Comparison of ENCODE assay signal across 8 cellular contexts in the genomic region with DNA sequence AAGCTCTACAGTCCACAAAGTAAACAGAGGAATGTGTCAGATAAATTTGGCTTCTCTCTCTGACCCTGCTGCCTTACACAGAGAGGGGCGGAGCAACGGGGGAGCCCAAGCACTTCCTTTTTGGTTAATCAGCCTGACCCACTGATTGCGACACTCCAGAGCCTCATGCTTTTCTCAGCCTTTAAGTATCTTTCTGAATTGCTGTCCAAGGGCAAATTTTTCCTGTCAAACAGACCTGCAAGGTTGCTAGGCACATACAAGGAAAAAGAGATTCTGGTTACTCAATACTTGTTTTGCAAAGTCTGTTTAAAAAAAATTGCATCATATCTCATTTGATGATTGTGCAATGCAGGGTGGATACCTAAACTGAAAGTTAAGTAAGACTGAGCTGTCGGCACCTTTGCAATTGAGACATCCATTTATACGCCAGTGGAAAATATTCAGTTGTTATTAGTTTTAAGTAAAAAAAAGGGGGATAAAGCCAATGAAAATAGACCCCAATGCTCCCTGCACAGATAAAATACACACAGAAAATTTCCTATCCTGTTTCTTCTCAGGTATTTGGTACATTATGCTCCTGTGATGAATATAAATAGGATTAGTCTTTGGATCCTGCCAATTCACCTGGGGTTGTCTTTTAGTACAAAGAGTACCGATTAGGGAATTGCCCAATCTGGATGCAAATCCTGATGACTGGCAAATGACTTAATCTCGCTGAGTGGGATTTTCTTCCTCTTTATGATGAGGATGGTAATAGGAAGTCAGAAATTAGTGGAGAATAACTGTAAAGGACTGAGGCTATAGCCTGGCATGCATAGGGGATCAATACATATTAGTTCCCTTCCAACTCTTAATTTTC.
A peak's percentile ranks its signal among the peaks of the same experiment; 100 is the strongest.
DNase-seq lines count a peak whose midpoint lies in the region; ATAC-seq lines count a peak whose summit lies in the region.

No MANE protein-coding gene starts in this region.

- peaks cover 2% of the 10 kb centered on the region for H3K36me3 Mint-ChIP-seq in activated naive CD8-positive, alpha-beta T cell treated with anti-CD3 and anti-CD28 coated beads for 36 hours

- H3K27ac ChIP-seq in BLaER1: no peak overlapping the region
- peak overlapping the region; percentile 51 for H3K27ac ChIP-seq in right cardiac atrium (ENCODE audit: low read length)

- H3K9ac ChIP-seq in BLaER1: no peak overlapping the region

- DNase-seq in SKM-1 (lab: John Stamatoyannopoulos, UW; ENCODE audit: unreplicated experiment) (peak; percentile 98), right cardiac atrium (peak; percentile 92 to 96 (median 93))
- DNase-seq in activated naive CD8-positive, alpha-beta T cell treated with anti-CD3 and anti-CD28 coated beads for 36 hours: peak; percentile 68
- DNase-seq in stimulated activated CD4-positive, alpha-beta T cell treated with anti-CD3 and anti-CD28 coated beads, Interleukin-12 subunit alpha, Interleukin-12 subunit beta, amount 100 ng/mL, for 24 hours (ENCODE audit: low read depth in 2 of 2): peak; percentile 21 to 61

- H3K4me3 Mint-ChIP-seq in activated naive CD8-positive, alpha-beta T cell treated with anti-CD3 and anti-CD28 coated beads for 36 hours: peak overlapping the region; percentile 74

- H3K36me3 ChIP-seq in BLaER1: no peaks in the 10 kb centered on the region

- 20% methylated on average over 7 of the region's 7 CpGs for WGBS in right cardiac atrium

- H3K27ac Mint-ChIP-seq in activated naive CD8-positive, alpha-beta T cell treated with anti-CD3 and anti-CD28 coated beads for 36 hours: peak overlapping the region; percentile 95

- peaks cover 7% of the 10 kb centered on the region for H3K9me3 Mint-ChIP-seq in activated naive CD8-positive, alpha-beta T cell treated with anti-CD3 and anti-CD28 coated beads for 36 hours

- intact Hi-C loops in right cardiac atrium (cut with DNase I): loop anchor here in 1 of 4 donors (10.0 kb wide), 1 partner anchor 258 kb away; the partner anchor contains the start of gene TRIB2

- H3K4me1 ChIP-seq in BLaER1 (peaks cover 9% of the 10 kb centered on the region), right cardiac atrium (ENCODE audit: control insufficient read depth, insufficient read depth, low read length) (peaks cover 3% of the 10 kb centered on the region)

- H3K4me2 ChIP-seq in BLaER1: peak overlapping the region; percentile 13; the same call in 1 of the 2 replicates

- no peak overlapping the region for H3K4me3 ChIP-seq in BLaER1
- H3K4me3 ChIP-seq in right cardiac atrium (ENCODE audit: low read length): no peak overlapping the region

- no peaks in the 10 kb centered on the region for H3K27me3 Mint-ChIP-seq in activated naive CD8-positive, alpha-beta T cell treated with anti-CD3 and anti-CD28 coated beads for 36 hours

- ATAC-seq in GM19395 (IDR thresholded peaks at IDR 0.05; ENCODE audit: unreplicated experiment) (peak; percentile 97), HG03469 (IDR thresholded peaks at IDR 0.05; ENCODE audit: unreplicated experiment) (peak; percentile 93), right cardiac atrium (peak; percentile 97 to 98), GM19324 (IDR thresholded peaks at IDR 0.05; ENCODE audit: low FRiP score, unreplicated experiment) (no peak)

- H3K27me3 ChIP-seq in BLaER1: no peaks in the 10 kb centered on the region
- no peaks in the 10 kb centered on the region for H3K27me3 ChIP-seq in right cardiac atrium (ENCODE audit: control insufficient read depth, insufficient read depth)

- H3K9me3 ChIP-seq in BLaER1 (no peaks in the 10 kb centered on the region), right cardiac atrium (ENCODE audit: control insufficient read depth, low read length) (no peaks in the 10 kb centered on the region)

- no peaks in the 10 kb centered on the region for H4K20me1 ChIP-seq in BLaER1

- H3K4me1 Mint-ChIP-seq in activated naive CD8-positive, alpha-beta T cell treated with anti-CD3 and anti-CD28 coated beads for 36 hours: peaks cover 25% of the 10 kb centered on the region

Comparison
In these comparisons a context has a peak if more than half of its experiments do, and no peak if none do; other contexts are left out.
1. DNase-seq: peak in every context shown above with its lines; median percentile 98 in SKM-1; 93 in right cardiac atrium; 68 in activated naive CD8-positive, alpha-beta T cell treated with anti-CD3 and anti-CD28 coated beads for 36 hours; 41 in stimulated activated CD4-positive, alpha-beta T cell treated with anti-CD3 and anti-CD28 coated beads, Interleukin-12 subunit alpha, Interleukin-12 subunit beta, amount 100 ng/mL, for 24 hours.